In the genomic region with DNA sequence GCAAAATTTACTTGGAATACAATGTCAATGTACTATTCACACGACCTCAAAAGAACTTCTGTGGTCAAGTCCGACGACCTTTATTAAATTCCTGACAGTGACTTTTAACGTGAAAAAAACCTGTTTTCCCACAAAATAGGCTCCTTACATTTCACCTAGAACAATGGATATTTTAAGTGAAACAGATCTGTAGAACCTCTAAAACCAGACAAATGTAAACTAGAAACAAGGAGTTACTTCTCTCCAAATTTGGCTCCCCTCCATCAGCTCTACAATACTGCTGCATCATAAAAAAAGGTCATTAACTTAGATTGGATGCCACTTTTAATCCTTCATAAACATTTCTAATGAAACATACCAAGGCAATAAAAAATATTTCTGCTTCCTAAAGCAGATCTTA, we compare ENCODE assay signal across 9 cellular contexts. TPM values are rescaled to one million over a fixed set of nuclear protein-coding genes. Genes with fewer than 3 reads are reported as not detected.
A peak's percentile ranks its signal among the peaks of the same experiment; 100 is the strongest.
DNase-seq lines count a peak whose midpoint lies in the region; ATAC-seq and TF ChIP-seq lines count a peak whose summit lies in the region.
"Had no signal": no experiment of that assay in that cellular context is flagged by ENCODE, and none has a peak within 500 bp of the region (broad histone marks: within the 10 kb centered on the region; RNA-seq: fewer than 3 reads in every experiment).

No MANE protein-coding gene starts in this region.

- H3K27me3 ChIP-seq in iPS-15b (ENCODE audit: control insufficient read depth, insufficient read depth, low read length) (no peaks in the 10 kb centered on the region), subcutaneous abdominal adipose tissue (ENCODE audit: control insufficient read depth in 5 of 5, insufficient read depth in 4 of 5, low read length in 5 of 5) (no peaks in the 10 kb centered on the region), mesendoderm (ENCODE audit: insufficient read depth, low read length, poor library complexity) (no peaks in the 10 kb centered on the region)

- no peak overlapping the region for H3K4me2 ChIP-seq in mesendoderm (ENCODE audit: low read length)

- H3K9me3 ChIP-seq in iPS-15b (ENCODE audit: control insufficient read depth, insufficient read depth, low read length) (no peaks in the 10 kb centered on the region), subcutaneous abdominal adipose tissue (ENCODE audit: control insufficient read depth in 5 of 5, low read length in 5 of 5) (no peaks in the 10 kb centered on the region)

- WGBS in mesendoderm (ENCODE audit: extremely low coverage, insufficient coverage, low lambda C conversion rate), result no CpG with 5 or more reads among the region's 4 CpGs

- H2BK15ac ChIP-seq in mesendoderm (replicated peaks; ENCODE audit: low read depth), result no peak overlapping the region

- ATAC-seq in activated T-cell treated with anti-CD3 and anti-CD28 coated beads, Interleukin-2, amount 50 U/mL, for 4 hours, result no peak

- H3K4me1 ChIP-seq in iPS-15b (ENCODE audit: control insufficient read depth, insufficient read depth, low read length) (peaks cover 6% of the 10 kb centered on the region), subcutaneous abdominal adipose tissue (ENCODE audit: control insufficient read depth in 5 of 5, insufficient read depth in 5 of 5, low read length in 5 of 5) (peaks cover 0 to 24% (median 23%) of the 10 kb centered on the region in 5 donors), mesendoderm (ENCODE audit: control insufficient read depth, low read depth, low read length) (no peaks in the 10 kb centered on the region)

- peaks cover 2% of the 10 kb centered on the region for H3K79me1 ChIP-seq in mesendoderm (ENCODE audit: low read length)

- H3K18ac ChIP-seq in mesendoderm (ENCODE audit: low read length), result no peak overlapping the region

- H3K4me1 Mint-ChIP-seq in activated T-cell treated with anti-CD3 and anti-CD28 coated beads, Interleukin-2, amount 50 U/mL, for 4 hours (ENCODE audit: low read depth), result peaks cover 45% of the 10 kb centered on the region

- no peak overlapping the region for H4K8ac ChIP-seq in mesendoderm (ENCODE audit: low read depth, low read length)

- H3K79me2 ChIP-seq in mesendoderm (ENCODE audit: control insufficient read depth, insufficient read depth, low read length), result peaks cover 3% of the 10 kb centered on the region

- H2BK5ac ChIP-seq in mesendoderm (ENCODE audit: low read length), result no peak overlapping the region

- no peaks in the 10 kb centered on the region for H3K27me3 Mint-ChIP-seq in activated T-cell treated with anti-CD3 and anti-CD28 coated beads, Interleukin-2, amount 50 U/mL, for 4 hours (ENCODE audit: low read depth)

- H3K9ac ChIP-seq in iPS-15b (ENCODE audit: low read depth, low read length) (no peak overlapping the region), subcutaneous abdominal adipose tissue (ENCODE audit: low read length in 5 of 5) (peak overlapping the region in 4 of 5 donors; percentile 79 to 96 (median 92)), mesendoderm (ENCODE audit: low read length) (no peak overlapping the region)

- H3K4me3 Mint-ChIP-seq in activated T-cell treated with anti-CD3 and anti-CD28 coated beads, Interleukin-2, amount 50 U/mL, for 4 hours, result peak overlapping the region; percentile 98

- no peak overlapping the region for H3K23ac ChIP-seq in mesendoderm (ENCODE audit: low read length)

- H3K27ac ChIP-seq in subcutaneous abdominal adipose tissue (ENCODE audit: low read depth, low read length) (peak overlapping the region; percentile 2), mesendoderm (ENCODE audit: low read depth, low read length) (no peak overlapping the region)

- no peak overlapping the region for H3K56ac ChIP-seq in mesendoderm (ENCODE audit: low read length)

- no peak overlapping the region for H4K5ac ChIP-seq in mesendoderm (ENCODE audit: low read length)

- no peak for TF ChIP-seq CTCF in WI38 (IDR thresholded peaks at IDR 0.05; ENCODE audit: low read depth, low read length)

- H3K36me3 ChIP-seq in iPS-15b (ENCODE audit: control insufficient read depth, insufficient read depth, low read length) (no peaks in the 10 kb centered on the region), subcutaneous abdominal adipose tissue (ENCODE audit: control insufficient read depth in 5 of 5, insufficient read depth in 5 of 5, low read length in 5 of 5) (no peaks in the 10 kb centered on the region), mesendoderm (ENCODE audit: control insufficient read depth, insufficient read depth, low read length) (no peaks in the 10 kb centered on the region)

- H3K4me3 ChIP-seq in WI38 (ENCODE audit: low read depth, low read length), result peak overlapping the region; percentile 93
- peak overlapping the region; percentile 94 for H3K4me3 ChIP-seq in iPS-15b (ENCODE audit: low read depth, low read length)
- H3K4me3 ChIP-seq in subcutaneous abdominal adipose tissue (ENCODE audit: low read depth in 1 of 5, low read length in 5 of 5), result peak overlapping the region; percentile 88 to 98 (median 94)
- no peak overlapping the region for H3K4me3 ChIP-seq in mesendoderm (ENCODE audit: low read length)

- peaks cover 6% of the 10 kb centered on the region for H3K36me3 Mint-ChIP-seq in activated T-cell treated with anti-CD3 and anti-CD28 coated beads, Interleukin-2, amount 50 U/mL, for 4 hours (ENCODE audit: insufficient read depth)

- DNase-seq in activated T-cell treated with anti-CD3 and anti-CD28 coated beads, Interleukin-2, amount 50 U/mL, for 4 hours, result no peak
- DNase-seq in activated T-cell treated with anti-CD3 and anti-CD28 coated beads, Interleukin-2, amount 50 U/mL, for 1 hour, result no peak
- DNase-seq in mesendoderm (no peak), 8988T (no peak)
- no peak for DNase-seq in stimulated activated CD4-positive, alpha-beta T cell treated with anti-CD3 and anti-CD28 coated beads, Interleukin-15, amount 100 ng/mL, for 24 hours
- DNase-seq: NCI-H69 had no signal

- no peak overlapping the region for H3K4ac ChIP-seq in mesendoderm (ENCODE audit: low read depth, low read length)

- H2BK120ac ChIP-seq in mesendoderm (ENCODE audit: low read depth, low read length), result no peak overlapping the region

- no peaks in the 10 kb centered on the region for H3K9me3 Mint-ChIP-seq in activated T-cell treated with anti-CD3 and anti-CD28 coated beads, Interleukin-2, amount 50 U/mL, for 4 hours

- no peak overlapping the region for H2AK5ac ChIP-seq in mesendoderm (ENCODE audit: low read length)

RNA-seq across cellular contexts. Expression of gene NEK1, which starts 1.2 kb away (rescaled TPM):
- total RNA-seq in activated T-cell treated with anti-CD3 and anti-CD28 coated beads, Interleukin-2, amount 50 U/mL, for 4 hours, result 1 to 10 TPM; 6.0 to 6.6 (median 6.6) TPM
- 7.9 TPM for polyA plus RNA-seq in mesendoderm (2013, experiment 1 of 2)
- 8.1 TPM for polyA plus RNA-seq in mesendoderm (2013, experiment 2 of 2)

RNA-seq across cellular contexts. Expression of gene CLCN3, which starts 9.2 kb away (rescaled TPM):
- total RNA-seq in activated T-cell treated with anti-CD3 and anti-CD28 coated beads, Interleukin-2, amount 50 U/mL, for 4 hours, result 10 to 100 TPM; 16.0 to 17.4 (median 16.0) TPM
- 16.5 TPM for polyA plus RNA-seq in mesendoderm (2013, experiment 1 of 2)
- 17.1 TPM for polyA plus RNA-seq in mesendoderm (2013, experiment 2 of 2)

Comparison
In these comparisons a context has a peak if more than half of its experiments do, and no peak if none do; other contexts are left out.
1. H3K9ac ChIP-seq: peak in subcutaneous abdominal adipose tissue (4 of 5); none in iPS-15b (single experiment) and mesendoderm (single experiment).